ENCODE assay signal across 8 cellular contexts in the genomic region with DNA sequence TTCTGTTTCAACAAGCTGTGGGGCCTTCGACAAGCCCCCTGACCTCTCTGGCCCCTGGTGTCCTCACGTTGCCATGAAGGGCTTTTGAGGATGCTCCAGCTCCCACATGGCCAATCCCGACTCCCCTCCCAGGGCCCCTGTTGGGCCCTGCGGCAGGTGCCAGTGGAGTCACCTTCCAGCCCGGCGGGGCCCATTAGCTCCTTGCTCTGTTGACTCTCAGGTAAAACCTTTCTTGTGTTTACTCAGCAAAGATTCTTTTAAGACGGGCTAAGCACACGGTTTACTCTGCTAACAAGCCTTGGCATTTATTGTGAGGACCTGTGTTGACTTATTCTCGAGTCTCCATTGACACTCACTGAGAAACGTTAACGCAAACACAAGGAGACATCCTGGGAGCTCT. TPM values are rescaled to one million over a fixed set of nuclear protein-coding genes. Genes with fewer than 3 reads are reported as not detected.
A peak's percentile ranks its signal among the peaks of the same experiment; 100 is the strongest.
DNase-seq lines count a peak whose midpoint lies in the region; ATAC-seq and TF ChIP-seq lines count a peak whose summit lies in the region.
"Had no signal": no experiment of that assay in that cellular context is flagged by ENCODE, and none has a peak within 500 bp of the region (broad histone marks: within the 10 kb centered on the region; RNA-seq: fewer than 3 reads in every experiment).

No MANE protein-coding gene starts in this region.

- H3K36me3 ChIP-seq in BLaER1 treated with 17β-estradiol and CSF1 and Interleukin-3, amounts not matched to agents 10 nM and 100 nM: no peaks in the 10 kb centered on the region
- H3K36me3 ChIP-seq in CD8-positive, alpha-beta T cell (ENCODE audit: insufficient read depth, low read length): no peaks in the 10 kb centered on the region
- no peaks in the 10 kb centered on the region for H3K36me3 ChIP-seq in RWPE2 (ENCODE audit: low read depth)

- H4K20me1 ChIP-seq in BLaER1 treated with 17β-estradiol and CSF1 and Interleukin-3, amounts not matched to agents 10 nM and 100 nM: peaks cover 0 to 4% (median 0%) of the 10 kb centered on the region in 11 experiments; a peak in 1 of 22 replicates

- H3K4me3 Mint-ChIP-seq in CD8-positive, alpha-beta T cell: peak overlapping the region; percentile 60

- POLR2A ChIA-PET in CD8-positive, alpha-beta T cell (lab: Charles Lee): interaction anchor here (0.9 to 4.0 kb wide), 5 partner anchors 10 to 1025 kb away, joined by 3 to 51 read pairs (median 3); a partner anchor contains a TSS

- H3K27ac Mint-ChIP-seq in CD8-positive, alpha-beta T cell: peak overlapping the region; percentile 98

- CTCF ChIA-PET in CD8-positive, alpha-beta T cell (lab: Charles Lee): interaction anchor here (0.7 to 3.2 kb wide), 9 partner anchors 9 to 1218 kb away, joined by 3 to 17 read pairs (median 4); a partner anchor contains a TSS

- intact Hi-C loops in CD8-positive, alpha-beta T cell (cut with DNase I, micrococcal nuclease): loop anchor here (1.0 to 10.0 kb wide), 13 partner anchors 15 to 1025 kb away; a partner anchor contains a TSS
- intact Hi-C loops in left colon (cut with DNase I, micrococcal nuclease): no loop called here
- intact Hi-C loops in dorsolateral prefrontal cortex (cut with DNase I): no loop called here

- no peaks in the 10 kb centered on the region for H3K9me3 Mint-ChIP-seq in CD8-positive, alpha-beta T cell
- H3K9me3 Mint-ChIP-seq: IgD-negative memory B cell had no signal

- H3K4me3 ChIP-seq in BLaER1 treated with 17β-estradiol and CSF1 and Interleukin-3, amounts not matched to agents 10 nM and 100 nM: no peak overlapping the region
- H3K4me3 ChIP-seq in CD8-positive, alpha-beta T cell (ENCODE audit: low read depth, low read length): no peak overlapping the region
- H3K4me3 ChIP-seq in RWPE2 (ENCODE audit: severe bottlenecking): no peak overlapping the region
- H3K4me3 ChIP-seq in dorsolateral prefrontal cortex: no peak overlapping the region

- peaks cover 0 to 6% (median 0%) of the 10 kb centered on the region in 11 experiments; a peak in 3 of 22 replicates for H3K27me3 ChIP-seq in BLaER1 treated with 17β-estradiol and CSF1 and Interleukin-3, amounts not matched to agents 10 nM and 100 nM
- no peaks in the 10 kb centered on the region for H3K27me3 ChIP-seq in CD8-positive, alpha-beta T cell (ENCODE audit: insufficient read depth, low read length)
- no peaks in the 10 kb centered on the region for H3K27me3 ChIP-seq in RWPE2 (ENCODE audit: insufficient read depth, poor library complexity, severe bottlenecking)
- no peaks in the 10 kb centered on the region for H3K27me3 ChIP-seq in dorsolateral prefrontal cortex

- peaks cover 5 to 22% (median 18%) of the 10 kb centered on the region in 10 experiments for H3K4me1 ChIP-seq in BLaER1 treated with 17β-estradiol and CSF1 and Interleukin-3, amounts not matched to agents 10 nM and 100 nM
- H3K4me1 ChIP-seq in CD8-positive, alpha-beta T cell (ENCODE audit: insufficient read depth, low read length): peaks cover 33% of the 10 kb centered on the region
- H3K4me1 ChIP-seq in RWPE2 (ENCODE audit: insufficient read depth, poor library complexity, severe bottlenecking): peaks cover 43% of the 10 kb centered on the region

- peaks cover 31% of the 10 kb centered on the region for H3K4me1 Mint-ChIP-seq in CD8-positive, alpha-beta T cell (ENCODE audit: low read depth)

- no peaks in the 10 kb centered on the region for H3K9me3 ChIP-seq in BLaER1 treated with 17β-estradiol and CSF1 and Interleukin-3, amounts not matched to agents 10 nM and 100 nM (replicated peaks in 1 of 11)
- no peaks in the 10 kb centered on the region for H3K9me3 ChIP-seq in CD8-positive, alpha-beta T cell (ENCODE audit: low read length)
- no peaks in the 10 kb centered on the region for H3K9me3 ChIP-seq in RWPE2 (ENCODE audit: severe bottlenecking)

- peak overlapping the region in 7 of 11 experiments; percentile 5 to 46 (median 19); a peak in 3 of 22 replicates for H3K4me2 ChIP-seq in BLaER1 treated with 17β-estradiol and CSF1 and Interleukin-3, amounts not matched to agents 10 nM and 100 nM

- H3K9ac ChIP-seq in BLaER1 treated with 17β-estradiol and CSF1 and Interleukin-3, amounts not matched to agents 10 nM and 100 nM: no peak overlapping the region

- no peak overlapping the region for H3K27ac ChIP-seq in BLaER1 treated with 17β-estradiol and CSF1 and Interleukin-3, amounts not matched to agents 10 nM and 100 nM
- peak overlapping the region; percentile 76 for H3K27ac ChIP-seq in CD8-positive, alpha-beta T cell (ENCODE audit: low read depth, low read length)
- H3K27ac ChIP-seq in RWPE2 (ENCODE audit: poor library complexity, severe bottlenecking) (peak overlapping the region; percentile 46), dorsolateral prefrontal cortex (no peak overlapping the region)

- ATAC-seq in CD8-positive, alpha-beta T cell: no peak
- ATAC-seq in RWPE2 (ENCODE audit: low read depth) (no peak), left colon (peak; percentile 55)

- no peak for TF ChIP-seq CTCF in CD8-positive, alpha-beta T cell (IDR thresholded peaks at IDR 0.05)
- TF ChIP-seq CTCF in RWPE2 (IDR thresholded peaks at IDR 0.05; ENCODE audit: poor library complexity, severe bottlenecking) (no peak), dorsolateral prefrontal cortex (IDR thresholded peaks at IDR 0.05 in 54 of 56, conservative IDR thresholded peaks at IDR 0.05 in 2 of 56; ENCODE audit: low read depth in 1 of 56, partially characterized antibody in 56 of 56) (no peak)

- no peaks in the 10 kb centered on the region for H3K36me3 Mint-ChIP-seq in CD8-positive, alpha-beta T cell

- no peaks in the 10 kb centered on the region for H3K27me3 Mint-ChIP-seq in CD8-positive, alpha-beta T cell (ENCODE audit: low read depth)

- no peak for DNase-seq in CD8-positive, alpha-beta T cell
- DNase-seq in RWPE2 (ENCODE audit: low spot score): peak; percentile 63
- peak; percentile 43 to 55 for DNase-seq in left colon
- no peak for DNase-seq in anterior cingulate cortex (lab: John Stamatoyannopoulos, UW)
- DNase-seq in dorsolateral prefrontal cortex: no peak
- no peak for DNase-seq in A172 (ENCODE audit: low spot score)

RNA-seq across cellular contexts. Expression of a gene that starts 15.0 kb away (rescaled TPM):
- total RNA-seq in CD8-positive, alpha-beta T cell: 1,000 to 10,000 TPM; 2,675 to 2,824 TPM
- total RNA-seq in left colon (1,000 to 10,000 TPM; 1,228 to 1,338 TPM), dorsolateral prefrontal cortex (100 to 1,000 TPM; 273 to 656 (median 397) TPM)
- 186 and 499 TPM in 2 replicates for total RNA-seq in A172 (2014; rRNA removed; shearing (Covaris generic))

RNA-seq across cellular contexts. Expression of a gene that starts 53.5 kb away (rescaled TPM):
- total RNA-seq in CD8-positive, alpha-beta T cell: under 1 TPM; 0.81 to 0.95 TPM
- 1 to 10 TPM; 4.0 to 8.7 TPM for total RNA-seq in left colon
- 1 to 10 TPM in 60 of 120 experiments, under 1 TPM in 58, not detected in 2; 0.22 to 3.1 (median 1.0) TPM for total RNA-seq in dorsolateral prefrontal cortex
- total RNA-seq in A172 (2014; rRNA removed; shearing (Covaris generic)): 103 and 135 TPM in 2 replicates

Comparison
In these comparisons a context has a peak if more than half of its experiments do, and no peak if none do; other contexts are left out.
1. H3K27ac ChIP-seq: peak in CD8-positive, alpha-beta T cell (single experiment) and RWPE2 (single experiment); none in BLaER1 treated with 17β-estradiol and CSF1 and Interleukin-3, amounts not matched to agents 10 nM and 100 nM (0 of 11) and dorsolateral prefrontal cortex (0 of 59).
2. DNase-seq: peak in RWPE2 (single experiment) and left colon (2 of 2); none in CD8-positive, alpha-beta T cell (0 of 7), anterior cingulate cortex (0 of 58), dorsolateral prefrontal cortex (0 of 10) and A172 (single experiment).
3. RNA of a gene that starts 53.5 kb away (total RNA-seq): 103 to 135 TPM in A172; 4.0 to 8.7 TPM in left colon, 0.22 to 3.1 TPM in dorsolateral prefrontal cortex and 0.81 to 0.95 TPM in CD8-positive, alpha-beta T cell; every median in the first group is over 10 times any median in the second.
4. intact Hi-C loops: an anchor here in CD8-positive, alpha-beta T cell (1.0 to 10.0 kb wide); none called in left colon and dorsolateral prefrontal cortex.